Comparison of ENCODE assay signal across 1 cellular context in the genomic region with DNA sequence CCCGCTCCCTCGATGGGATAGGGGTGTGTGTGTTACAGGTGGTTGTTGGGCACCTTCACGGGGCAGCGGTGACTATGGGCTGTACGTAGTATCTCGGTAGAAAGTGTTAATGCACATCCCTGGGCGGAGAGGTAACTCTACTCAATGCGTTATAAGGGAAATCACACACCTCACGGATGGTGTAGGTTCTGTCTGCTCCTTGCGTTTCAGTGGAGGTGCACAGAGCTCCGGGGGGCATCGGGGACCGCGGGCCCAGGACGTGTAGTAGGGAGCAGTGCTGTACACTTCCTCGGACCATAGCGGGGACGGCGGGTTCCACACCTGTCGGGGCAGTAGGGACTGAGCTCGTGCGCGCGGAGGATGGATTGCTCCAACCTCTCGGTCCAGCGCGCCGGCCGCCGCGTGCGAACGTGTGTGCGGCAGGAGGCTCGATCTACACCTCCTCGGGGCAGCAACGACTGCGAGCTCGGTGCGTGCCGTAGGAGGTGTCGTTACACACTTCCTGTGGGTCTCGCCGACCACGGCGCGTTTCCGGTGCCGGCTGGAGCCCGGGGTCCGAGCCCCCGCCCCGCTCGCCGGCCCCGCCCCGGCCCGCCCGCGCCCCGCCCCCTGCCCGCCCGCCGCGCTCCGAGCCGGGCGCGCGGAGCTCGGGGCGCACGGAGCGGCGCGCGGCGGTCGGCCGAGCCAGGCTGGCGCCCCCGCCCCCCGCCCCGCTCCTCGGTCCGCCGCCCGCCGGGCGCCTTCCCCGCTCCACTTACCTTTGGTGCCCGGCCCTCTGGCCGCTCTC.
TF ChIP-seq lines count a peak whose summit lies in the region.

A gene with protein sequence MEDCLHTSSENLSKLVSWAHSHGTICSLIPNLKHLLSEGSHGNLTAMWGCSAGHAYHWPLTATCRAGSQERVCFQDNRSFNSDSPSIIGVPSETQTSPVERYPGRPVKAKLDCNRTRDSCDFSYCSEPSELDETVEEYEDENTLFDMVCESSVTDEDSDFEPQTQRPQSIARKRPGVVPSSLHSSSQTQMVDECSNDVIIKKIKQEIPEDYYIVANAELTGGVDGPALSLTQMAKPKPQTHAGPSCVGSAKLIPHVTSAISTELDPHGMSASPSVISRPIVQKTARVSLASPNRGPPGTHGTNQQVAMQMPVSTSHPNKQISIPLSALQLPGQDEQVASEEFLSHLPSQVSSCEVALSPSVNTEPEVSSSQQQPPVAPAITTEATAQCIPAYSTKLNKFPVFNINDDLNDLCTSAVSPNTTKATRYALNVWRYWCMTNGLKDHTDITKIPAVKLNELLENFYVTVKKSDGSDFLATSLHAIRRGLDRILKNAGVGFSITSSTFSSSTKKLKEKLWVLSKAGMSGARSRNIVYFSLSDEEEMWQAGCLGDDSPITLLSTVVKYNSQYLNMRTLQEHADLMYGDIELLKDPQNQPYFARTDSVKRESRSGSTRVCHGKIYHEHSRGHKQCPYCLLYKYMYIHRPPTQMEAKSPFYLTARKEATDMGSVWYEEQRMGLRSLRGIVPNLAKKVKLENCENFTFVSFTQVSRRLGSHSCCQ (plus strand): TSS at position 607 of the 787 bp plus-strand sequence. CDS start 87,254 bp downstream, outside the sequence.

TF ChIP-seq in K562, 482 proteins besides CTCF, POLR2A, EP300 and RAD21 (continued from another document and continues in another):
- TF ChIP-seq, protein P1, sequence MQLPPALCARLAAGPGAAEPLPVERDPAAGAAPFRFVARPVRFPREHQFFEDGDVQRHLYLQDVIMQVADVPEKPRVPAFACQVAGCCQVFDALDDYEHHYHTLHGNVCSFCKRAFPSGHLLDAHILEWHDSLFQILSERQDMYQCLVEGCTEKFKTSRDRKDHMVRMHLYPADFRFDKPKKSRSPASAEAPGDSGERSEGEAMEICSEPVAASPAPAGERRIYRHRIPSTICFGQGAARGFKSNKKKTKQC (CRISPR knock-in tag; IDR thresholded peaks at IDR 0.05) = peak; percentile 99
- TF ChIP-seq BCOR (IDR thresholded peaks at IDR 0.05) (0 out of 2 replicates have a peak, but pooled peaks have one; percentile 44), OTX1 (CRISPR knock-in tag; IDR thresholded peaks at IDR 0.05) (peak; percentile 68; the same call in 1 of the 2 replicates), SMARCA4 (IDR thresholded peaks at IDR 0.05) (peak; percentile 59; the same call in 1 of the 2 replicates), ZNF263 (CRISPR knock-in tag; IDR thresholded peaks at IDR 0.05; ENCODE audit: borderline replicate concordance) (peak; percentile 84), PTBP1 (IDR thresholded peaks at IDR 0.05; ENCODE audit: low read depth, low read length) (0 out of 2 replicates have a peak, but pooled peaks have one; percentile 29), KDM2B (CRISPR knock-in tag; IDR thresholded peaks at IDR 0.05) (peak; percentile 66; the same call in 1 of the 2 replicates), NFIX (CRISPR knock-in tag; IDR thresholded peaks at IDR 0.05; ENCODE audit: low read depth) (no peak), SP2 (IDR thresholded peaks at IDR 0.05; ENCODE audit: extremely low read depth, low read depth, low read length, poor library complexity, severe bottlenecking) (no peak), MED1 (CRISPR knock-in tag; IDR thresholded peaks at IDR 0.05; ENCODE audit: borderline replicate concordance) (no peak), TCF7 (IDR thresholded peaks at IDR 0.05; ENCODE audit: borderline replicate concordance) (no peak), ARID2 (IDR thresholded peaks at IDR 0.05) (no peak), RBM39 (optimal IDR thresholded peaks at IDR 0.05; ENCODE audit: low read depth, low read length) (no peak)
- TF ChIP-seq, protein P2, sequence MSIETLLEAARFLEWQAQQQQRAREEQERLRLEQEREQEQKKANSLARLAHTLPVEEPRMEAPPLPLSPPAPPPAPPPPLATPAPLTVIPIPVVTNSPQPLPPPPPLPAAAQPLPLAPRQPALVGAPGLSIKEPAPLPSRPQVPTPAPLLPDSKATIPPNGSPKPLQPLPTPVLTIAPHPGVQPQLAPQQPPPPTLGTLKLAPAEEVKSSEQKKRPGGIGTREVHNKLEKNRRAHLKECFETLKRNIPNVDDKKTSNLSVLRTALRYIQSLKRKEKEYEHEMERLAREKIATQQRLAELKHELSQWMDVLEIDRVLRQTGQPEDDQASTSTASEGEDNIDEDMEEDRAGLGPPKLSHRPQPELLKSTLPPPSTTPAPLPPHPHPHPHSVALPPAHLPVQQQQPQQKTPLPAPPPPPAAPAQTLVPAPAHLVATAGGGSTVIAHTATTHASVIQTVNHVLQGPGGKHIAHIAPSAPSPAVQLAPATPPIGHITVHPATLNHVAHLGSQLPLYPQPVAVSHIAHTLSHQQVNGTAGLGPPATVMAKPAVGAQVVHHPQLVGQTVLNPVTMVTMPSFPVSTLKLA (conservative IDR thresholded peaks at IDR 0.05) = peak; percentile 64 to 87; a peak in 3 of 4 replicates
- TF ChIP-seq, protein P3, sequence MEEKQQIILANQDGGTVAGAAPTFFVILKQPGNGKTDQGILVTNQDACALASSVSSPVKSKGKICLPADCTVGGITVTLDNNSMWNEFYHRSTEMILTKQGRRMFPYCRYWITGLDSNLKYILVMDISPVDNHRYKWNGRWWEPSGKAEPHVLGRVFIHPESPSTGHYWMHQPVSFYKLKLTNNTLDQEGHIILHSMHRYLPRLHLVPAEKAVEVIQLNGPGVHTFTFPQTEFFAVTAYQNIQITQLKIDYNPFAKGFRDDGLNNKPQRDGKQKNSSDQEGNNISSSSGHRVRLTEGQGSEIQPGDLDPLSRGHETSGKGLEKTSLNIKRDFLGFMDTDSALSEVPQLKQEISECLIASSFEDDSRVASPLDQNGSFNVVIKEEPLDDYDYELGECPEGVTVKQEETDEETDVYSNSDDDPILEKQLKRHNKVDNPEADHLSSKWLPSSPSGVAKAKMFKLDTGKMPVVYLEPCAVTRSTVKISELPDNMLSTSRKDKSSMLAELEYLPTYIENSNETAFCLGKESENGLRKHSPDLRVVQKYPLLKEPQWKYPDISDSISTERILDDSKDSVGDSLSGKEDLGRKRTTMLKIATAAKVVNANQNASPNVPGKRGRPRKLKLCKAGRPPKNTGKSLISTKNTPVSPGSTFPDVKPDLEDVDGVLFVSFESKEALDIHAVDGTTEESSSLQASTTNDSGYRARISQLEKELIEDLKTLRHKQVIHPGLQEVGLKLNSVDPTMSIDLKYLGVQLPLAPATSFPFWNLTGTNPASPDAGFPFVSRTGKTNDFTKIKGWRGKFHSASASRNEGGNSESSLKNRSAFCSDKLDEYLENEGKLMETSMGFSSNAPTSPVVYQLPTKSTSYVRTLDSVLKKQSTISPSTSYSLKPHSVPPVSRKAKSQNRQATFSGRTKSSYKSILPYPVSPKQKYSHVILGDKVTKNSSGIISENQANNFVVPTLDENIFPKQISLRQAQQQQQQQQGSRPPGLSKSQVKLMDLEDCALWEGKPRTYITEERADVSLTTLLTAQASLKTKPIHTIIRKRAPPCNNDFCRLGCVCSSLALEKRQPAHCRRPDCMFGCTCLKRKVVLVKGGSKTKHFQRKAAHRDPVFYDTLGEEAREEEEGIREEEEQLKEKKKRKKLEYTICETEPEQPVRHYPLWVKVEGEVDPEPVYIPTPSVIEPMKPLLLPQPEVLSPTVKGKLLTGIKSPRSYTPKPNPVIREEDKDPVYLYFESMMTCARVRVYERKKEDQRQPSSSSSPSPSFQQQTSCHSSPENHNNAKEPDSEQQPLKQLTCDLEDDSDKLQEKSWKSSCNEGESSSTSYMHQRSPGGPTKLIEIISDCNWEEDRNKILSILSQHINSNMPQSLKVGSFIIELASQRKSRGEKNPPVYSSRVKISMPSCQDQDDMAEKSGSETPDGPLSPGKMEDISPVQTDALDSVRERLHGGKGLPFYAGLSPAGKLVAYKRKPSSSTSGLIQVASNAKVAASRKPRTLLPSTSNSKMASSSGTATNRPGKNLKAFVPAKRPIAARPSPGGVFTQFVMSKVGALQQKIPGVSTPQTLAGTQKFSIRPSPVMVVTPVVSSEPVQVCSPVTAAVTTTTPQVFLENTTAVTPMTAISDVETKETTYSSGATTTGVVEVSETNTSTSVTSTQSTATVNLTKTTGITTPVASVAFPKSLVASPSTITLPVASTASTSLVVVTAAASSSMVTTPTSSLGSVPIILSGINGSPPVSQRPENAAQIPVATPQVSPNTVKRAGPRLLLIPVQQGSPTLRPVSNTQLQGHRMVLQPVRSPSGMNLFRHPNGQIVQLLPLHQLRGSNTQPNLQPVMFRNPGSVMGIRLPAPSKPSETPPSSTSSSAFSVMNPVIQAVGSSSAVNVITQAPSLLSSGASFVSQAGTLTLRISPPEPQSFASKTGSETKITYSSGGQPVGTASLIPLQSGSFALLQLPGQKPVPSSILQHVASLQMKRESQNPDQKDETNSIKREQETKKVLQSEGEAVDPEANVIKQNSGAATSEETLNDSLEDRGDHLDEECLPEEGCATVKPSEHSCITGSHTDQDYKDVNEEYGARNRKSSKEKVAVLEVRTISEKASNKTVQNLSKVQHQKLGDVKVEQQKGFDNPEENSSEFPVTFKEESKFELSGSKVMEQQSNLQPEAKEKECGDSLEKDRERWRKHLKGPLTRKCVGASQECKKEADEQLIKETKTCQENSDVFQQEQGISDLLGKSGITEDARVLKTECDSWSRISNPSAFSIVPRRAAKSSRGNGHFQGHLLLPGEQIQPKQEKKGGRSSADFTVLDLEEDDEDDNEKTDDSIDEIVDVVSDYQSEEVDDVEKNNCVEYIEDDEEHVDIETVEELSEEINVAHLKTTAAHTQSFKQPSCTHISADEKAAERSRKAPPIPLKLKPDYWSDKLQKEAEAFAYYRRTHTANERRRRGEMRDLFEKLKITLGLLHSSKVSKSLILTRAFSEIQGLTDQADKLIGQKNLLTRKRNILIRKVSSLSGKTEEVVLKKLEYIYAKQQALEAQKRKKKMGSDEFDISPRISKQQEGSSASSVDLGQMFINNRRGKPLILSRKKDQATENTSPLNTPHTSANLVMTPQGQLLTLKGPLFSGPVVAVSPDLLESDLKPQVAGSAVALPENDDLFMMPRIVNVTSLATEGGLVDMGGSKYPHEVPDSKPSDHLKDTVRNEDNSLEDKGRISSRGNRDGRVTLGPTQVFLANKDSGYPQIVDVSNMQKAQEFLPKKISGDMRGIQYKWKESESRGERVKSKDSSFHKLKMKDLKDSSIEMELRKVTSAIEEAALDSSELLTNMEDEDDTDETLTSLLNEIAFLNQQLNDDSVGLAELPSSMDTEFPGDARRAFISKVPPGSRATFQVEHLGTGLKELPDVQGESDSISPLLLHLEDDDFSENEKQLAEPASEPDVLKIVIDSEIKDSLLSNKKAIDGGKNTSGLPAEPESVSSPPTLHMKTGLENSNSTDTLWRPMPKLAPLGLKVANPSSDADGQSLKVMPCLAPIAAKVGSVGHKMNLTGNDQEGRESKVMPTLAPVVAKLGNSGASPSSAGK (IDR thresholded peaks at IDR 0.05) = peak; percentile 99
- TF ChIP-seq, protein P4, sequence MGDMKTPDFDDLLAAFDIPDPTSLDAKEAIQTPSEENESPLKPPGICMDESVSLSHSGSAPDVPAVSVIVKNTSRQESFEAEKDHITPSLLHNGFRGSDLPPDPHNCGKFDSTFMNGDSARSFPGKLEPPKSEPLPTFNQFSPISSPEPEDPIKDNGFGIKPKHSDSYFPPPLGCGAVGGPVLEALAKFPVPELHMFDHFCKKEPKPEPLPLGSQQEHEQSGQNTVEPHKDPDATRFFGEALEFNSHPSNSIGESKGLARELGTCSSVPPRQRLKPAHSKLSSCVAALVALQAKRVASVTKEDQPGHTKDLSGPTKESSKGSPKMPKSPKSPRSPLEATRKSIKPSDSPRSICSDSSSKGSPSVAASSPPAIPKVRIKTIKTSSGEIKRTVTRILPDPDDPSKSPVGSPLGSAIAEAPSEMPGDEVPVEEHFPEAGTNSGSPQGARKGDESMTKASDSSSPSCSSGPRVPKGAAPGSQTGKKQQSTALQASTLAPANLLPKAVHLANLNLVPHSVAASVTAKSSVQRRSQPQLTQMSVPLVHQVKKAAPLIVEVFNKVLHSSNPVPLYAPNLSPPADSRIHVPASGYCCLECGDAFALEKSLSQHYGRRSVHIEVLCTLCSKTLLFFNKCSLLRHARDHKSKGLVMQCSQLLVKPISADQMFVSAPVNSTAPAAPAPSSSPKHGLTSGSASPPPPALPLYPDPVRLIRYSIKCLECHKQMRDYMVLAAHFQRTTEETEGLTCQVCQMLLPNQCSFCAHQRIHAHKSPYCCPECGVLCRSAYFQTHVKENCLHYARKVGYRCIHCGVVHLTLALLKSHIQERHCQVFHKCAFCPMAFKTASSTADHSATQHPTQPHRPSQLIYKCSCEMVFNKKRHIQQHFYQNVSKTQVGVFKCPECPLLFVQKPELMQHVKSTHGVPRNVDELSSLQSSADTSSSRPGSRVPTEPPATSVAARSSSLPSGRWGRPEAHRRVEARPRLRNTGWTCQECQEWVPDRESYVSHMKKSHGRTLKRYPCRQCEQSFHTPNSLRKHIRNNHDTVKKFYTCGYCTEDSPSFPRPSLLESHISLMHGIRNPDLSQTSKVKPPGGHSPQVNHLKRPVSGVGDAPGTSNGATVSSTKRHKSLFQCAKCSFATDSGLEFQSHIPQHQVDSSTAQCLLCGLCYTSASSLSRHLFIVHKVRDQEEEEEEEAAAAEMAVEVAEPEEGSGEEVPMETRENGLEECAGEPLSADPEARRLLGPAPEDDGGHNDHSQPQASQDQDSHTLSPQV (IDR thresholded peaks at IDR 0.05) = peak; percentile 78
- TF ChIP-seq, protein P5, sequence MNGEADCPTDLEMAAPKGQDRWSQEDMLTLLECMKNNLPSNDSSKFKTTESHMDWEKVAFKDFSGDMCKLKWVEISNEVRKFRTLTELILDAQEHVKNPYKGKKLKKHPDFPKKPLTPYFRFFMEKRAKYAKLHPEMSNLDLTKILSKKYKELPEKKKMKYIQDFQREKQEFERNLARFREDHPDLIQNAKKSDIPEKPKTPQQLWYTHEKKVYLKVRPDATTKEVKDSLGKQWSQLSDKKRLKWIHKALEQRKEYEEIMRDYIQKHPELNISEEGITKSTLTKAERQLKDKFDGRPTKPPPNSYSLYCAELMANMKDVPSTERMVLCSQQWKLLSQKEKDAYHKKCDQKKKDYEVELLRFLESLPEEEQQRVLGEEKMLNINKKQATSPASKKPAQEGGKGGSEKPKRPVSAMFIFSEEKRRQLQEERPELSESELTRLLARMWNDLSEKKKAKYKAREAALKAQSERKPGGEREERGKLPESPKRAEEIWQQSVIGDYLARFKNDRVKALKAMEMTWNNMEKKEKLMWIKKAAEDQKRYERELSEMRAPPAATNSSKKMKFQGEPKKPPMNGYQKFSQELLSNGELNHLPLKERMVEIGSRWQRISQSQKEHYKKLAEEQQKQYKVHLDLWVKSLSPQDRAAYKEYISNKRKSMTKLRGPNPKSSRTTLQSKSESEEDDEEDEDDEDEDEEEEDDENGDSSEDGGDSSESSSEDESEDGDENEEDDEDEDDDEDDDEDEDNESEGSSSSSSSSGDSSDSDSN (IDR thresholded peaks at IDR 0.05; ENCODE audit: borderline replicate concordance in 1 of 2, low read depth in 2 of 2, low read length in 2 of 2) = peak; percentile 80 to 84; a peak in 2 of 4 replicates
- TF ChIP-seq, protein P6, sequence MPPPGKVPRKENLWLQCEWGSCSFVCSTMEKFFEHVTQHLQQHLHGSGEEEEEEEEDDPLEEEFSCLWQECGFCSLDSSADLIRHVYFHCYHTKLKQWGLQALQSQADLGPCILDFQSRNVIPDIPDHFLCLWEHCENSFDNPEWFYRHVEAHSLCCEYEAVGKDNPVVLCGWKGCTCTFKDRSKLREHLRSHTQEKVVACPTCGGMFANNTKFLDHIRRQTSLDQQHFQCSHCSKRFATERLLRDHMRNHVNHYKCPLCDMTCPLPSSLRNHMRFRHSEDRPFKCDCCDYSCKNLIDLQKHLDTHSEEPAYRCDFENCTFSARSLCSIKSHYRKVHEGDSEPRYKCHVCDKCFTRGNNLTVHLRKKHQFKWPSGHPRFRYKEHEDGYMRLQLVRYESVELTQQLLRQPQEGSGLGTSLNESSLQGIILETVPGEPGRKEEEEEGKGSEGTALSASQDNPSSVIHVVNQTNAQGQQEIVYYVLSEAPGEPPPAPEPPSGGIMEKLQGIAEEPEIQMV (tag; conservative IDR thresholded peaks at IDR 0.05; ENCODE audit: low read depth) = peak; percentile 76
- TF ChIP-seq, protein P7, sequence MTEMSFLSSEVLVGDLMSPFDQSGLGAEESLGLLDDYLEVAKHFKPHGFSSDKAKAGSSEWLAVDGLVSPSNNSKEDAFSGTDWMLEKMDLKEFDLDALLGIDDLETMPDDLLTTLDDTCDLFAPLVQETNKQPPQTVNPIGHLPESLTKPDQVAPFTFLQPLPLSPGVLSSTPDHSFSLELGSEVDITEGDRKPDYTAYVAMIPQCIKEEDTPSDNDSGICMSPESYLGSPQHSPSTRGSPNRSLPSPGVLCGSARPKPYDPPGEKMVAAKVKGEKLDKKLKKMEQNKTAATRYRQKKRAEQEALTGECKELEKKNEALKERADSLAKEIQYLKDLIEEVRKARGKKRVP (CRISPR knock-in tag; IDR thresholded peaks at IDR 0.05) = 0 out of 2 replicates have a peak, but pooled peaks have one; percentile 47
